ENCODE assay signal across 8 cellular contexts in the genomic region with DNA sequence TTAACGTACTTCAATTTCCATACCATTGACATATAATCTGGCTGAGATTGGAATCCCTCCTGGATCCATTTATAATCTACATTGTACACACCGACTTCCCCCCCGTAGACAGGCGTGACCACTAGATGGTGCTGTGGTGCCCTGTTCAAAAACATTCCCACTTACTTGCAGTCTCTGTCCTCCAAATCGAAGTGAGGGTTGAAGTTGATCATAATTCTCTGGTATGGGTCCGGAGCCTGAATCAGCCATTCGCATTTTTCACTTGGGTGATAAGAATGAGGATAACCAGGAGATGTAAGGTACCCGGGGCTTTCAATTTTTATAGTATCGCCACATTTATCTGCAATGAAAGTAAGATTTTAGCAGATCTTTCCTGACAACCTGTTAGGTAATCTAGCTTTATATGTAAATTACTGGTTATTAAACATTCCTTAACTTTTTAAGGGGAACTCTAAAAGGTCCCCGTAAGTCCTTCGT. TPM values are rescaled to one million over a fixed set of nuclear protein-coding genes. Genes with fewer than 3 reads are reported as not detected.
DNase-seq lines count a peak whose midpoint lies in the region; ATAC-seq lines count a peak whose summit lies in the region.

No MANE protein-coding gene starts in this region.

- H3K4me3 ChIP-seq in effector memory CD4-positive, alpha-beta T cell (ENCODE audit: insufficient read depth, low read depth, low read length, poor library complexity, severe bottlenecking) = no peak overlapping the region
- peak overlapping the region in 1 of 2 experiments; percentile 97 for H3K4me3 ChIP-seq in mesenchymal stem cell (ENCODE audit: insufficient read depth in 1 of 2, low read depth in 1 of 2, low read length in 2 of 2)

- no peaks in the 10 kb centered on the region for H3K36me3 Mint-ChIP-seq in activated CD8-positive, alpha-beta T cell treated with anti-CD3 and anti-CD28 coated beads, Interleukin-2, amount 10 ng/mL, durations not matched to agents 7 days and 5 days (ENCODE audit: low read depth)

- H3K14ac ChIP-seq in mesenchymal stem cell (ENCODE audit: low read length in 2 of 2) = no peak overlapping the region

- no peak overlapping the region for H3K4me3 Mint-ChIP-seq in activated CD8-positive, alpha-beta T cell treated with anti-CD3 and anti-CD28 coated beads, Interleukin-2, amount 10 ng/mL, durations not matched to agents 7 days and 5 days

- no peaks in the 10 kb centered on the region for H3K36me3 ChIP-seq in effector memory CD4-positive, alpha-beta T cell (ENCODE audit: control insufficient read depth, insufficient read depth, low read length)
- peaks cover 3 to 70% of the 10 kb centered on the region in 2 experiments for H3K36me3 ChIP-seq in mesenchymal stem cell (ENCODE audit: control insufficient read depth in 1 of 2, insufficient read depth in 2 of 2, low read depth in 1 of 2, low read length in 2 of 2)

- no peaks in the 10 kb centered on the region for H3K9me3 ChIP-seq in effector memory CD4-positive, alpha-beta T cell (ENCODE audit: control insufficient read depth, low read length)
- H3K9me3 ChIP-seq in mesenchymal stem cell (ENCODE audit: control insufficient read depth, low read length) = no peaks in the 10 kb centered on the region

- H3K27ac ChIP-seq in effector memory CD4-positive, alpha-beta T cell (ENCODE audit: insufficient read depth, low read length, poor library complexity, severe bottlenecking) = no peak overlapping the region
- H3K27ac ChIP-seq in mesenchymal stem cell (ENCODE audit: low read length, poor library complexity, severe bottlenecking) = peak overlapping the region; percentile 73

- H3K23ac ChIP-seq in mesenchymal stem cell (ENCODE audit: low read length in 2 of 2) = no peak overlapping the region

- H2AK5ac ChIP-seq in mesenchymal stem cell (ENCODE audit: low read length, severe bottlenecking) = no peak overlapping the region

- H2BK12ac ChIP-seq in mesenchymal stem cell (ENCODE audit: low read length in 2 of 2) = no peak overlapping the region

- peaks cover 34% of the 10 kb centered on the region for H3K27me3 ChIP-seq in effector memory CD4-positive, alpha-beta T cell (replicated peaks; ENCODE audit: control insufficient read depth, insufficient read depth, low read length, poor library complexity, severe bottlenecking)
- H3K27me3 ChIP-seq in mesenchymal stem cell (ENCODE audit: control insufficient read depth in 1 of 2, insufficient read depth in 1 of 2, low read length in 2 of 2) = no peaks in the 10 kb centered on the region

- no peaks in the 10 kb centered on the region for H3K9me3 Mint-ChIP-seq in activated CD8-positive, alpha-beta T cell treated with anti-CD3 and anti-CD28 coated beads, Interleukin-2, amount 10 ng/mL, durations not matched to agents 7 days and 5 days (ENCODE audit: insufficient read depth)

- no peaks in the 10 kb centered on the region for H3K79me1 ChIP-seq in mesenchymal stem cell (replicated peaks; ENCODE audit: low read length, poor library complexity, severe bottlenecking)

- H2BK5ac ChIP-seq in mesenchymal stem cell (ENCODE audit: low read depth, low read length, poor library complexity, severe bottlenecking) = peak overlapping the region; percentile 62

- H4K91ac ChIP-seq in mesenchymal stem cell (ENCODE audit: low read length) = no peak overlapping the region

- CTCF ChIA-PET in activated CD8-positive, alpha-beta T cell treated with anti-CD3 and anti-CD28 coated beads, Interleukin-2, amount 10 ng/mL, durations not matched to agents 7 days and 5 days (lab: Charles Lee) = interaction anchor here (0.8 to 3.3 kb wide), 8 partner anchors 8 to 1307 kb away, joined by 3 to 27 read pairs (median 4); no protein-coding TSS in a partner anchor

- H3K4me1 ChIP-seq in effector memory CD4-positive, alpha-beta T cell (ENCODE audit: control insufficient read depth, insufficient read depth, low read length, poor library complexity, severe bottlenecking) = peaks cover 23% of the 10 kb centered on the region
- no peaks in the 10 kb centered on the region for H3K4me1 ChIP-seq in mesenchymal stem cell (ENCODE audit: control insufficient read depth, insufficient read depth, low read depth, low read length)

- peak overlapping the region; percentile 14 for H3K4me2 ChIP-seq in mesenchymal stem cell (ENCODE audit: low read length, poor library complexity, severe bottlenecking)

- H3K4ac ChIP-seq in mesenchymal stem cell (ENCODE audit: low read depth in 1 of 2, low read length in 2 of 2) = no peak overlapping the region

- H3K4me1 Mint-ChIP-seq in activated CD8-positive, alpha-beta T cell treated with anti-CD3 and anti-CD28 coated beads, Interleukin-2, amount 10 ng/mL, durations not matched to agents 7 days and 5 days (ENCODE audit: low read depth) = peaks cover 20% of the 10 kb centered on the region

- peak overlapping the region; percentile 100 for H3K9ac ChIP-seq in mesenchymal stem cell (ENCODE audit: low read length)

- DNase-seq in GM04504 (ENCODE audit: low read depth) = peak; percentile 77
- DNase-seq in NCI-H82 treated with DMSO at 0.1 percent for 48 hours (lab: John Stamatoyannopoulos, UW; ENCODE audit: unreplicated experiment) = peak; percentile 13
- peak; percentile 82 for DNase-seq in activated CD8-positive, alpha-beta T cell treated with anti-CD3 and anti-CD28 coated beads, Interleukin-2, amount 10 ng/mL, durations not matched to agents 7 days and 5 days
- peak; percentile 28 to 52 (median 45) for DNase-seq in effector memory CD4-positive, alpha-beta T cell
- peak; percentile 82 for DNase-seq in mesenchymal stem cell
- peak; percentile 39 for DNase-seq in stimulated activated CD8-positive, alpha-beta memory T cell treated with anti-CD3 and anti-CD28 coated beads, Interleukin-12 subunit alpha, Interleukin-12 subunit beta, amount 100 ng/mL, for 24 hours (ENCODE audit: extremely low read depth)

- H3K18ac ChIP-seq in mesenchymal stem cell (ENCODE audit: low read depth in 1 of 2, low read length in 2 of 2) = peak overlapping the region in 1 of 2 experiments; percentile 48

- no peak overlapping the region for H4K8ac ChIP-seq in mesenchymal stem cell (ENCODE audit: low read length)

- peaks cover 62% of the 10 kb centered on the region for H3K27me3 Mint-ChIP-seq in activated CD8-positive, alpha-beta T cell treated with anti-CD3 and anti-CD28 coated beads, Interleukin-2, amount 10 ng/mL, durations not matched to agents 7 days and 5 days (ENCODE audit: low read depth)

- under 1% methylated on average over 9 of the region's 11 CpGs for WGBS in mesenchymal stem cell

- peak; percentile 64 for ATAC-seq in HG03045 (IDR thresholded peaks at IDR 0.05; ENCODE audit: unreplicated experiment)
- peak; percentile 59 for ATAC-seq in activated CD8-positive, alpha-beta T cell treated with anti-CD3 and anti-CD28 coated beads, Interleukin-2, amount 10 ng/mL, durations not matched to agents 7 days and 5 days
- no peak for ATAC-seq in GM21360 (IDR thresholded peaks at IDR 0.05; ENCODE audit: unreplicated experiment)

- no peak overlapping the region for H3K27ac Mint-ChIP-seq in activated CD8-positive, alpha-beta T cell treated with anti-CD3 and anti-CD28 coated beads, Interleukin-2, amount 10 ng/mL, durations not matched to agents 7 days and 5 days

- no peak overlapping the region for H2BK120ac ChIP-seq in mesenchymal stem cell (ENCODE audit: low read depth, low read length)

- H2BK15ac ChIP-seq in mesenchymal stem cell (ENCODE audit: low read depth, poor library complexity, severe bottlenecking) = no peak overlapping the region

- POLR2A ChIA-PET in activated CD8-positive, alpha-beta T cell treated with anti-CD3 and anti-CD28 coated beads, Interleukin-2, amount 10 ng/mL, durations not matched to agents 7 days and 5 days (lab: Charles Lee) = no interaction called here

- H2AFZ ChIP-seq in mesenchymal stem cell (ENCODE audit: low read depth, low read length) = no peak overlapping the region

RNA-seq across cellular contexts. Expression of a gene that starts 3.9 kb away (rescaled TPM):
- total RNA-seq in activated CD8-positive, alpha-beta T cell treated with anti-CD3 and anti-CD28 coated beads, Interleukin-2, amount 10 ng/mL, durations not matched to agents 7 days and 5 days = under 1 TPM; 0.11 to 0.23 TPM
- 29.3 TPM for polyA plus RNA-seq in mesenchymal stem cell (2013, experiment 1 of 2)
- 30.0 TPM for polyA plus RNA-seq in mesenchymal stem cell (2013, experiment 2 of 2)

Comparison
In these comparisons a context has a peak if more than half of its experiments do, and no peak if none do; other contexts are left out.
1. DNase-seq: peak in every context shown above with its lines; median percentile 82 in activated CD8-positive, alpha-beta T cell treated with anti-CD3 and anti-CD28 coated beads, Interleukin-2, amount 10 ng/mL, durations not matched to agents 7 days and 5 days; 82 in mesenchymal stem cell; 77 in GM04504; 45 in effector memory CD4-positive, alpha-beta T cell; 39 in stimulated activated CD8-positive, alpha-beta memory T cell treated with anti-CD3 and anti-CD28 coated beads, Interleukin-12 subunit alpha, Interleukin-12 subunit beta, amount 100 ng/mL, for 24 hours; 13 in NCI-H82 treated with DMSO at 0.1 percent for 48 hours.